21 cellular contexts compared by ENCODE assay signal in genomic region chr18:55783921-55784320, GRCh38.
DNase-seq lines count a peak whose midpoint lies in the region; ATAC-seq, FAIRE-seq and TF ChIP-seq lines count a peak whose summit lies in the region.
"Had no signal": no experiment of that assay in that cellular context is flagged by ENCODE, and none has a peak within 500 bp of the region (broad histone marks: within the 10 kb centered on the region; RNA-seq: fewer than 3 reads in every experiment).

No MANE protein-coding gene starts in this region.

- no peak for TF ChIP-seq CTCF in K562 (IDR thresholded peaks at IDR 0.05 in 2 of 3, conservative IDR thresholded peaks at IDR 0.05 in 1 of 3; ENCODE audit: insufficient read depth in 2 of 3, low read depth in 1 of 3, low read length in 3 of 3)
- no peak for TF ChIP-seq CTCF in CD8-positive, alpha-beta T cell (IDR thresholded peaks at IDR 0.05)

- WGBS in K562 (ENCODE audit: insufficient coverage, low coverage, missing lambda C conversion rate) = 13% methylated on average over 2 of the region's 2 CpGs

- no peak overlapping the region for H3K27ac Mint-ChIP-seq in activated T-cell treated with anti-CD3 and anti-CD28 coated beads, Interleukin-2, amount 50 U/mL, for 72 hours
- no peak overlapping the region for H3K27ac Mint-ChIP-seq in CD8-positive, alpha-beta T cell
- H3K27ac Mint-ChIP-seq: IgD-negative memory B cell; T-helper 1 cell treated with Interleukin-12 subunit alpha and Interleukin-12 subunit beta and Interleukin-4 antibody, amounts not matched to agents 30 μg/mL and 1 μg/mL, for 36 hours had no signal

- H3K4me1 ChIP-seq in K562 (replicated peaks in 1 of 2; ENCODE audit: control insufficient read depth in 2 of 2, insufficient read depth in 2 of 2, low read length in 2 of 2) = peaks cover 6 to 10% of the 10 kb centered on the region in 2 experiments; a peak in 4 of 5 replicates
- no peaks in the 10 kb centered on the region for H3K4me1 ChIP-seq in CD8-positive, alpha-beta T cell (ENCODE audit: insufficient read depth, low read length)

- ATAC-seq in K562 (no peak), HG02759 (IDR thresholded peaks at IDR 0.05; ENCODE audit: unreplicated experiment) (no peak)
- no peak for ATAC-seq in activated T-cell treated with anti-CD3 and anti-CD28 coated beads, Interleukin-2, amount 50 U/mL, for 72 hours (replicated peaks in 1 of 2)
- no peak for ATAC-seq in CD8-positive, alpha-beta T cell
- ATAC-seq: GM12878, Right ventricle myocardium inferior had no signal

- no peak for FAIRE-seq in K562 (lab: Jason Lieb, UNC)
- FAIRE-seq: A204.1, GM12878 had no signal

- H3K4me2 ChIP-seq in K562 (ENCODE audit: insufficient read depth, low read length) = no peak overlapping the region

- no peaks in the 10 kb centered on the region; the same call in 1 of the 2 replicates for H3K9me3 ChIP-seq in K562 (replicated peaks; ENCODE audit: control insufficient read depth, insufficient read depth, low read depth, low read length)
- H3K9me3 ChIP-seq in CD8-positive, alpha-beta T cell (ENCODE audit: low read length) = no peaks in the 10 kb centered on the region

- H3K36me3 ChIP-seq in K562 (ENCODE audit: control insufficient read depth, insufficient read depth, low read length) = no peaks in the 10 kb centered on the region
- no peaks in the 10 kb centered on the region for H3K36me3 ChIP-seq in CD8-positive, alpha-beta T cell (ENCODE audit: insufficient read depth, low read length)

- no TSS peak for BruUV-seq in K562 (replicated peaks; lab: Mats Ljungman, UMichigan)

- H3K27me3 Mint-ChIP-seq in activated T-cell treated with anti-CD3 and anti-CD28 coated beads, Interleukin-2, amount 50 U/mL, for 72 hours (ENCODE audit: low read depth) = peaks cover 39% of the 10 kb centered on the region
- H3K27me3 Mint-ChIP-seq in CD8-positive, alpha-beta T cell (ENCODE audit: low read depth) = peaks cover 32% of the 10 kb centered on the region

- DNase-seq in DMS53 (lab: John Stamatoyannopoulos, UW) (peak; percentile 87), NCI-H146 (lab: John Stamatoyannopoulos, UW) (peak; percentile 88), NCI-H748 (lab: John Stamatoyannopoulos, UW; ENCODE audit: unreplicated experiment) (peak; percentile 92), K562 (ENCODE audit: extremely low read depth in 1 of 4, low spot score in 3 of 4) (no peak), head of caudate nucleus (no peak)
- no peak for DNase-seq in activated T-cell treated with anti-CD3 and anti-CD28 coated beads, Interleukin-2, amount 50 U/mL, for 72 hours
- no peak for DNase-seq in CD8-positive, alpha-beta T cell
- DNase-seq: DND-41, H7, Karpas-422, MV-4-11, NCI-H1105 treated with DMSO at 0.1 percent for 48 hours, NCI-H187 treated with DMSO at 0.1 percent for 48 hours, NCI-H526 treated with DMSO at 0.1 percent for 48 hours had no signal

- no peak for TF ChIP-seq RAD21 in K562 (CRISPR knock-in tag; conservative IDR thresholded peaks at IDR 0.05 in 1 of 2, IDR thresholded peaks at IDR 0.05 in 1 of 2)

- H3K9ac ChIP-seq in K562 (ENCODE audit: insufficient read depth in 1 of 2, low read depth in 2 of 2, low read length in 2 of 2) = no peak overlapping the region

- H3K9me1 ChIP-seq in K562 (ENCODE audit: control insufficient read depth, insufficient read depth, low read length) = no peaks in the 10 kb centered on the region

- no peaks in the 10 kb centered on the region for H3K27me3 ChIP-seq in K562 (ENCODE audit: control insufficient read depth in 2 of 2, insufficient read depth in 2 of 2, low read length in 2 of 2)
- H3K27me3 ChIP-seq in CD8-positive, alpha-beta T cell (ENCODE audit: insufficient read depth, low read length) = peaks cover 3% of the 10 kb centered on the region

- TF ChIP-seq POLR2A in K562 (conservative IDR thresholded peaks at IDR 0.05) = no peak

- TF ChIP-seq EP300 in K562 (IDR thresholded peaks at IDR 0.05; ENCODE audit: low read length) = no peak

- H3K4me1 Mint-ChIP-seq in activated T-cell treated with anti-CD3 and anti-CD28 coated beads, Interleukin-2, amount 50 U/mL, for 72 hours (ENCODE audit: low read depth) = peaks cover 16% of the 10 kb centered on the region
- H3K4me1 Mint-ChIP-seq in CD8-positive, alpha-beta T cell (ENCODE audit: low read depth) = peaks cover 13% of the 10 kb centered on the region

- no peak overlapping the region for H3K4me3 ChIP-seq in K562
- H3K4me3 ChIP-seq in CD8-positive, alpha-beta T cell (ENCODE audit: low read depth, low read length) = no peak overlapping the region
- H3K4me3 ChIP-seq: GM12878 had no signal

- peaks cover 2 to 4% of the 10 kb centered on the region in 2 donors for H3K36me3 Mint-ChIP-seq in activated T-cell treated with anti-CD3 and anti-CD28 coated beads, Interleukin-2, amount 50 U/mL, for 72 hours (ENCODE audit: insufficient read depth in 2 of 2)
- H3K36me3 Mint-ChIP-seq in CD8-positive, alpha-beta T cell = no peaks in the 10 kb centered on the region

- no peak overlapping the region for H3K27ac ChIP-seq in K562 (ENCODE audit: extremely low read depth, low read depth, low read length)
- no peak overlapping the region for H3K27ac ChIP-seq in CD8-positive, alpha-beta T cell (ENCODE audit: low read depth, low read length)
- H3K27ac ChIP-seq: C4-2B had no signal

- no peak overlapping the region for H2AFZ ChIP-seq in K562 (ENCODE audit: low read depth, low read length)

- H4K20me1 ChIP-seq in K562 (replicated peaks; ENCODE audit: control insufficient read depth, insufficient read depth, low read length) = no peaks in the 10 kb centered on the region

- H3K9me3 Mint-ChIP-seq in activated T-cell treated with anti-CD3 and anti-CD28 coated beads, Interleukin-2, amount 50 U/mL, for 72 hours = peaks cover 3 to 6% of the 10 kb centered on the region in 2 donors
- H3K9me3 Mint-ChIP-seq in CD8-positive, alpha-beta T cell = no peaks in the 10 kb centered on the region
- H3K9me3 Mint-ChIP-seq: T-helper 1 cell treated with Interleukin-12 subunit alpha and Interleukin-12 subunit beta and Interleukin-4 antibody, amounts not matched to agents 30 μg/mL and 1 μg/mL, for 36 hours had no signal

- H3K79me2 ChIP-seq in K562 (ENCODE audit: control insufficient read depth, insufficient read depth, low read length) = no peaks in the 10 kb centered on the region

- CTCF ChIA-PET in K562 (lab: Yijun Ruan, JAX; ENCODE audit: low intra/inter-chr PET ratio) = interaction anchor here (1.5 kb wide), 1 partner anchor 368 kb away, joined by 8 read pairs; no protein-coding TSS in a partner anchor
- CTCF ChIA-PET in CD8-positive, alpha-beta T cell (lab: Charles Lee) = no interaction called here

- in situ Hi-C loops in K562 (cut with MboI) = loop anchor here (25.0 kb wide), 1 partner anchor 547 kb away; no protein-coding TSS in a partner anchor

- intact Hi-C loops in K562 (cut with micrococcal nuclease) (loop anchor here (5.0 to 10.0 kb wide), 2 partner anchors 442 to 791 kb away; no protein-coding TSS in a partner anchor), head of caudate nucleus (cut with DNase I) (loop anchor here (5.0 to 10.0 kb wide), 3 partner anchors 192 to 439 kb away; no protein-coding TSS in a partner anchor)
- intact Hi-C loops in CD8-positive, alpha-beta T cell (cut with DNase I, micrococcal nuclease) = loop anchor here in 1 of 2 experiments (5.0 kb wide), 1 partner anchor 367 kb away; no protein-coding TSS in a partner anchor

- POLR2A ChIA-PET in K562 (lab: Yijun Ruan, JAX) = no interaction called here
- POLR2A ChIA-PET in CD8-positive, alpha-beta T cell (lab: Charles Lee) = no interaction called here

- H3K4me3 Mint-ChIP-seq in activated T-cell treated with anti-CD3 and anti-CD28 coated beads, Interleukin-2, amount 50 U/mL, for 72 hours = no peak overlapping the region
- no peak overlapping the region for H3K4me3 Mint-ChIP-seq in CD8-positive, alpha-beta T cell
- H3K4me3 Mint-ChIP-seq: T-helper 1 cell treated with Interleukin-12 subunit alpha and Interleukin-12 subunit beta and Interleukin-4 antibody, amounts not matched to agents 30 μg/mL and 1 μg/mL, for 36 hours had no signal

TF ChIP-seq in K562, 482 proteins besides CTCF, POLR2A, EP300 and RAD21:
- TF ChIP-seq, protein P1, sequence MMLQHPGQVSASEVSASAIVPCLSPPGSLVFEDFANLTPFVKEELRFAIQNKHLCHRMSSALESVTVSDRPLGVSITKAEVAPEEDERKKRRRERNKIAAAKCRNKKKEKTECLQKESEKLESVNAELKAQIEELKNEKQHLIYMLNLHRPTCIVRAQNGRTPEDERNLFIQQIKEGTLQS (IDR thresholded peaks at IDR 0.05) = peak; percentile 29; the same call in 1 of the 2 replicates
- TF ChIP-seq, protein P1 (CRISPR knock-in tag; conservative IDR thresholded peaks at IDR 0.05) = no peak
- no peak for TF ChIP-seq ZNF165 (CRISPR knock-in tag; IDR thresholded peaks at IDR 0.05; ENCODE audit: borderline replicate concordance)

Comparison
In these comparisons a context has a peak if more than half of its experiments do, and no peak if none do; other contexts are left out.
1. DNase-seq: peak in DMS53 (single experiment), NCI-H146 (single experiment) and NCI-H748 (single experiment); none in K562 (0 of 4), activated T-cell treated with anti-CD3 and anti-CD28 coated beads, Interleukin-2, amount 50 U/mL, for 72 hours (0 of 2), head of caudate nucleus (0 of 42) and CD8-positive, alpha-beta T cell (0 of 7).